9 cellular contexts compared by ENCODE assay signal in genomic region chr17:75589919-75590303, GRCh38. TPM values are rescaled to one million over a fixed set of nuclear protein-coding genes. Genes with fewer than 3 reads are reported as not detected.
DNase-seq lines count a peak whose midpoint lies in the region; TF ChIP-seq lines count a peak whose summit lies in the region.
"Had no signal": no experiment of that assay in that cellular context is flagged by ENCODE, and none has a peak within 500 bp of the region (broad histone marks: within the 10 kb centered on the region; RNA-seq: fewer than 3 reads in every experiment).

No MANE protein-coding gene starts in this region.

- H3K79me2 ChIP-seq in GM23248 (ENCODE audit: insufficient read depth) = no peaks in the 10 kb centered on the region

- H3K9me3 Mint-ChIP-seq in endodermal cell = peaks cover 11% of the 10 kb centered on the region
- H3K9me3 Mint-ChIP-seq in activated CD4-positive, alpha-beta T cell treated with anti-CD3 and anti-CD28 coated beads, Interleukin-2, amount 10 ng/mL, durations not matched to agents 24 days and 14 days = no peaks in the 10 kb centered on the region

- peak overlapping the region; percentile 67 to 99 (median 90) for H3K4me3 ChIP-seq in BLaER1 treated with 17β-estradiol and CSF1 and Interleukin-3, amounts not matched to agents 10 nM and 100 nM
- H3K4me3 ChIP-seq in LNCaP clone FGC (ENCODE audit: low read depth, low read length) (peak overlapping the region; percentile 45), endodermal cell (ENCODE audit: low read length) (peak overlapping the region; percentile 71), neutrophil (ENCODE audit: low read depth in 1 of 2, low read length in 1 of 2) (peak overlapping the region; percentile 77 to 93), GM23248 (no peak overlapping the region)

- H3F3A ChIP-seq in GM23248 (ENCODE audit: insufficient read depth) = no peaks in the 10 kb centered on the region

- no peak for DNase-seq in LNCaP clone FGC (ENCODE audit: low read depth)
- no peak for DNase-seq in endodermal cell
- DNase-seq in GDM1 (lab: John Stamatoyannopoulos, UW) = no peak
- DNase-seq in GM23248 = no peak
- DNase-seq in activated CD4-positive, alpha-beta T cell treated with anti-CD3 and anti-CD28 coated beads, Interleukin-2, amount 10 ng/mL, durations not matched to agents 24 days and 14 days = no peak
- no peak for DNase-seq in NCI-H345 (lab: John Stamatoyannopoulos, UW)

- intact Hi-C loops in activated CD4-positive, alpha-beta T cell treated with anti-CD3 and anti-CD28 coated beads, Interleukin-2, amount 10 ng/mL, durations not matched to agents 24 days and 14 days (cut with micrococcal nuclease) = loop anchor here (1.0 to 5.0 kb wide), 4 partner anchors 73 to 408 kb away; partner anchors contain the start of genes RECQL5, SAP30BP, SUMO2 and TSEN54

- peaks cover 8 to 56% (median 48%) of the 10 kb centered on the region in 11 experiments; a peak in 21 of 22 replicates for H4K20me1 ChIP-seq in BLaER1 treated with 17β-estradiol and CSF1 and Interleukin-3, amounts not matched to agents 10 nM and 100 nM
- H4K20me1 ChIP-seq in GM23248 (ENCODE audit: insufficient read depth) = no peaks in the 10 kb centered on the region

- H3K27me3 ChIP-seq in BLaER1 treated with 17β-estradiol and CSF1 and Interleukin-3, amounts not matched to agents 10 nM and 100 nM = no peaks in the 10 kb centered on the region
- H3K27me3 ChIP-seq in endodermal cell (ENCODE audit: control insufficient read depth, insufficient read depth, low read length, poor library complexity, severe bottlenecking) (peaks cover 12% of the 10 kb centered on the region), neutrophil (no peaks in the 10 kb centered on the region), GM23248 (replicated peaks; ENCODE audit: insufficient read depth) (peaks cover 20% of the 10 kb centered on the region; the same call in 1 of the 2 replicates)
- H3K27me3 ChIP-seq: adrenal gland had no signal

- H3K36me3 ChIP-seq in BLaER1 treated with 17β-estradiol and CSF1 and Interleukin-3, amounts not matched to agents 10 nM and 100 nM = peaks cover 11 to 51% (median 39%) of the 10 kb centered on the region in 11 experiments; a peak in 21 of 22 replicates
- H3K36me3 ChIP-seq in endodermal cell (ENCODE audit: control insufficient read depth, insufficient read depth, low read length) (no peaks in the 10 kb centered on the region), neutrophil (peaks cover 7% of the 10 kb centered on the region), GM23248 (ENCODE audit: low read depth) (no peaks in the 10 kb centered on the region)
- H3K36me3 ChIP-seq: adrenal gland had no signal

- H3K36me3 Mint-ChIP-seq in endodermal cell (ENCODE audit: low read depth) = no peaks in the 10 kb centered on the region
- H3K36me3 Mint-ChIP-seq in activated CD4-positive, alpha-beta T cell treated with anti-CD3 and anti-CD28 coated beads, Interleukin-2, amount 10 ng/mL, durations not matched to agents 24 days and 14 days (ENCODE audit: low read depth) = no peaks in the 10 kb centered on the region

- H3K4me1 ChIP-seq in BLaER1 treated with 17β-estradiol and CSF1 and Interleukin-3, amounts not matched to agents 10 nM and 100 nM = peaks cover 30 to 49% (median 42%) of the 10 kb centered on the region in 10 experiments
- H3K4me1 ChIP-seq in endodermal cell (ENCODE audit: control insufficient read depth, insufficient read depth, low read length) (no peaks in the 10 kb centered on the region), neutrophil (ENCODE audit: control insufficient read depth in 1 of 2, insufficient read depth in 1 of 2, low read depth in 1 of 2, low read length in 1 of 2) (peaks cover 17 to 23% of the 10 kb centered on the region in 2 experiments), GM23248 (ENCODE audit: insufficient read depth) (no peaks in the 10 kb centered on the region)

- peaks cover 3% of the 10 kb centered on the region for H3K27me3 Mint-ChIP-seq in endodermal cell (ENCODE audit: insufficient read depth)
- H3K27me3 Mint-ChIP-seq in activated CD4-positive, alpha-beta T cell treated with anti-CD3 and anti-CD28 coated beads, Interleukin-2, amount 10 ng/mL, durations not matched to agents 24 days and 14 days = peaks cover 22% of the 10 kb centered on the region

- no peak overlapping the region for H3K27ac Mint-ChIP-seq in endodermal cell
- H3K27ac Mint-ChIP-seq in activated CD4-positive, alpha-beta T cell treated with anti-CD3 and anti-CD28 coated beads, Interleukin-2, amount 10 ng/mL, durations not matched to agents 24 days and 14 days = no peak overlapping the region

- peaks cover 2% of the 10 kb centered on the region for H3K4me1 Mint-ChIP-seq in endodermal cell
- H3K4me1 Mint-ChIP-seq in activated CD4-positive, alpha-beta T cell treated with anti-CD3 and anti-CD28 coated beads, Interleukin-2, amount 10 ng/mL, durations not matched to agents 24 days and 14 days = peaks cover 2% of the 10 kb centered on the region

- no peak overlapping the region for H2AFZ ChIP-seq in GM23248

- peak overlapping the region; percentile 78 to 100 (median 97) for H3K9ac ChIP-seq in BLaER1 treated with 17β-estradiol and CSF1 and Interleukin-3, amounts not matched to agents 10 nM and 100 nM
- H3K9ac ChIP-seq in endodermal cell (ENCODE audit: extremely low read depth, low read length, poor library complexity, severe bottlenecking) (no peak overlapping the region), GM23248 (no peak overlapping the region)

- peak overlapping the region in 10 of 11 experiments; percentile 55 to 97 (median 66); a peak in 16 of 22 replicates for H3K27ac ChIP-seq in BLaER1 treated with 17β-estradiol and CSF1 and Interleukin-3, amounts not matched to agents 10 nM and 100 nM
- H3K27ac ChIP-seq in endodermal cell (ENCODE audit: low read depth, low read length) (no peak overlapping the region), neutrophil (peak overlapping the region; percentile 52), GM23248 (no peak overlapping the region)

- in situ Hi-C loops in GM23248 (cut with MboI) = loop anchor here (10.0 kb wide), 1 partner anchor 65 kb away; no protein-coding TSS in a partner anchor

- 86 to 89% methylated on average over 23 to 29 of the region's 29 CpGs for WGBS in endodermal cell (ENCODE audit: insufficient coverage in 1 of 2, insufficient read length in 1 of 2), 2 experiments
- WGBS in GM23248 (ENCODE audit: low coverage in 1 of 2, low lambda C conversion rate in 2 of 2, missing lambda C conversion rate in 2 of 2), 2 experiments = 41 to 57% methylated on average over 16 to 26 of the region's 29 CpGs

- H3K9me3 ChIP-seq in BLaER1 treated with 17β-estradiol and CSF1 and Interleukin-3, amounts not matched to agents 10 nM and 100 nM (replicated peaks in 1 of 11) = no peaks in the 10 kb centered on the region; a peak in 1 of 22 replicates
- H3K9me3 ChIP-seq in endodermal cell (ENCODE audit: control insufficient read depth, low read length) (no peaks in the 10 kb centered on the region), neutrophil (no peaks in the 10 kb centered on the region), GM23248 (ENCODE audit: low read depth) (no peaks in the 10 kb centered on the region)
- H3K9me3 ChIP-seq: adrenal gland had no signal

- H3K4me3 Mint-ChIP-seq in endodermal cell = peak overlapping the region; percentile 55
- H3K4me3 Mint-ChIP-seq in activated CD4-positive, alpha-beta T cell treated with anti-CD3 and anti-CD28 coated beads, Interleukin-2, amount 10 ng/mL, durations not matched to agents 24 days and 14 days = no peak overlapping the region

- no peak for TF ChIP-seq CTCF in LNCaP clone FGC (IDR thresholded peaks at IDR 0.05; ENCODE audit: control insufficient read depth, extremely low read depth, insufficient read depth)
- TF ChIP-seq CTCF in endodermal cell (conservative IDR thresholded peaks at IDR 0.05) = no peak
- no peak for TF ChIP-seq CTCF in neutrophil (IDR thresholded peaks at IDR 0.05)

- H3K4me2 ChIP-seq in BLaER1 treated with 17β-estradiol and CSF1 and Interleukin-3, amounts not matched to agents 10 nM and 100 nM = peak overlapping the region; percentile 92 to 98 (median 96)
- no peak overlapping the region for H3K4me2 ChIP-seq in GM23248 (ENCODE audit: unreplicated experiment)

- no peaks in the 10 kb centered on the region for H3K9me2 ChIP-seq in GM23248 (ENCODE audit: insufficient read depth)

RNA-seq across cellular contexts. Expression of gene MYO15B, which starts 2.3 kb away (rescaled TPM):
- 100 to 1,000 TPM in 1 of 2 donors, 10 to 100 TPM in 1; 89.0 to 123 TPM for total RNA-seq in endodermal cell
- polyA plus RNA-seq in endodermal cell (2013, experiment 1 of 2) = 22.2 TPM
- 14.5 TPM for polyA plus RNA-seq in endodermal cell (2013, experiment 2 of 2)
- total RNA-seq in GM23248 (2014; rRNA removed; shearing (Covaris generic)) = 5.8 and 7.2 TPM in 2 replicates
- 0.65 and 1.3 TPM in 2 replicates for polyA plus RNA-seq in GM23248 (2016; fragmentation: Nextera tagmentation; extraction: Ambion mirVana)
- 24.3 and 25.4 TPM in 2 replicates for total RNA-seq in activated CD4-positive, alpha-beta T cell treated with anti-CD3 and anti-CD28 coated beads, Interleukin-2, amount 10 ng/mL, durations not matched to agents 24 days and 14 days

RNA-seq across cellular contexts. Expression of gene SMIM5, which starts 43.3 kb away (rescaled TPM):
- total RNA-seq in endodermal cell = under 1 TPM in 1 of 2 donors, not detected in 1; 0.40 TPM
- not detected for polyA plus RNA-seq in endodermal cell (2013, experiment 1 of 2)
- polyA plus RNA-seq in endodermal cell (2013, experiment 2 of 2) = not detected
- not detected in 2 replicates for total RNA-seq in GM23248 (2014; rRNA removed; shearing (Covaris generic))
- 0.08 and 0.16 TPM in 2 replicates for polyA plus RNA-seq in GM23248 (2016; fragmentation: Nextera tagmentation; extraction: Ambion mirVana)
- total RNA-seq in activated CD4-positive, alpha-beta T cell treated with anti-CD3 and anti-CD28 coated beads, Interleukin-2, amount 10 ng/mL, durations not matched to agents 24 days and 14 days = 0.14 and 0.38 TPM in 2 replicates

Comparison
In these comparisons a context has a peak if more than half of its experiments do, and no peak if none do; other contexts are left out.
1. H3K27ac ChIP-seq: peak in BLaER1 treated with 17β-estradiol and CSF1 and Interleukin-3, amounts not matched to agents 10 nM and 100 nM (10 of 11) and neutrophil (single experiment); none in endodermal cell (single experiment) and GM23248 (single experiment).
2. H3K9ac ChIP-seq: peak in BLaER1 treated with 17β-estradiol and CSF1 and Interleukin-3, amounts not matched to agents 10 nM and 100 nM (11 of 11); none in endodermal cell (single experiment) and GM23248 (single experiment).